1 cellular context compared by ENCODE assay signal in genomic region chr14:105045710-105046326, GRCh38.
A peak's percentile ranks its signal among the peaks of the same experiment; 100 is the strongest.
TF ChIP-seq lines count a peak whose summit lies in the region.

No MANE protein-coding gene starts in this region.

TF ChIP-seq in H1, 55 proteins besides CTCF, POLR2A, EP300 and RAD21:
- TF ChIP-seq TBP (IDR thresholded peaks at IDR 0.05; ENCODE audit: low read depth, low read length) (no peak), SRF (IDR thresholded peaks at IDR 0.05; ENCODE audit: low read depth, low read length) (peak; percentile 27; the same call in 1 of the 2 replicates), EGR1 (IDR thresholded peaks at IDR 0.05; ENCODE audit: borderline replicate concordance, low read depth, low read length) (0 out of 2 replicates have a peak, but pooled peaks have one; percentile 50), ATF3 (IDR thresholded peaks at IDR 0.05; ENCODE audit: insufficient read depth, low read depth, low read length) (peak; percentile 36; the same call in 1 of the 2 replicates), CHD2 (IDR thresholded peaks at IDR 0.05; ENCODE audit: low read length) (no peak), ATF2 (IDR thresholded peaks at IDR 0.05; ENCODE audit: low read length) (no peak), ASH2L (IDR thresholded peaks at IDR 0.05; ENCODE audit: low read length) (no peak), CREB1 (IDR thresholded peaks at IDR 0.05) (no peak), YY1 (IDR thresholded peaks at IDR 0.05; ENCODE audit: low read depth, low read length) (0 out of 2 replicates have a peak, but pooled peaks have one; percentile 68), KDM4A (IDR thresholded peaks at IDR 0.05; ENCODE audit: low read depth, low read length, severe bottlenecking) (no peak), RXRA (IDR thresholded peaks at IDR 0.05; ENCODE audit: insufficient read depth, low read depth, low read length) (0 out of 2 replicates have a peak, but pooled peaks have one; percentile 27), BACH1 (IDR thresholded peaks at IDR 0.05; ENCODE audit: low read length) (peak; percentile 95), CHD7 (IDR thresholded peaks at IDR 0.05; ENCODE audit: insufficient replicate concordance, low read length) (no peak), HDAC2 (IDR thresholded peaks at IDR 0.05; ENCODE audit: borderline replicate concordance in 1 of 2, low read depth in 2 of 2, low read length in 2 of 2) (peak; percentile 38 to 94; a peak in 1 of 4 replicates), NANOG (IDR thresholded peaks at IDR 0.05; ENCODE audit: insufficient read depth, low read depth, low read length, poor library complexity, severe bottlenecking) (peak; percentile 34), GABPA (IDR thresholded peaks at IDR 0.05; ENCODE audit: borderline replicate concordance, insufficient read depth, low read length) (peak; percentile 80; the same call in 1 of the 2 replicates), BRCA1 (IDR thresholded peaks at IDR 0.05; ENCODE audit: low read depth, low read length) (no peak), TCF12 (IDR thresholded peaks at IDR 0.05; ENCODE audit: low read depth, low read length) (0 out of 2 replicates have a peak, but pooled peaks have one; percentile 64), ZNF274 (IDR thresholded peaks at IDR 0.05; ENCODE audit: borderline replicate concordance, extremely low read depth, low read length) (no peak), MAFK (IDR thresholded peaks at IDR 0.05; ENCODE audit: low read depth, low read length) (no peak), TAF7 (optimal IDR thresholded peaks at IDR 0.05; ENCODE audit: borderline replicate concordance, low read depth, low read length) (peak; percentile 81)
